In genomic region chr11:46375392-46376101, GRCh38 we compare ENCODE assay signal across 35 cellular contexts. TPM values are rescaled to one million over a fixed set of nuclear protein-coding genes. Genes with fewer than 3 reads are reported as not detected.
"Had no signal": no experiment of that assay in that cellular context is flagged by ENCODE, and none has a peak within 500 bp of the region (broad histone marks: within the 10 kb centered on the region; RNA-seq: fewer than 3 reads in every experiment).

No MANE protein-coding gene starts in this region.

- DNase-seq: activated B cell treated with CpG ODN at 0.5 μM for 24 hours; activated CD4-positive, alpha-beta memory T cell treated with anti-CD3 and anti-CD28 coated beads, Interleukin-2, amount 10 ng/mL, durations not matched to agents 7 days and 5 days; activated CD4-positive, alpha-beta T cell treated with anti-CD3 and anti-CD28 coated beads for 4 hours; activated CD4-positive, CD25-positive, alpha-beta regulatory T cell treated with anti-CD3 and anti-CD28 coated beads, Interleukin-2, amount 50 U/mL, for 72 hours; activated CD8-positive, alpha-beta memory T cell treated with anti-CD3 and anti-CD28 coated beads for 24 hours; activated CD8-positive, alpha-beta memory T cell treated with anti-CD3 and anti-CD28 coated beads, Interleukin-2, amount 10 ng/mL, durations not matched to agents 7 days and 5 days; activated CD8-positive, alpha-beta memory T cell treated with anti-CD3 and anti-CD28 coated beads, Interleukin-2, amount 50 U/mL, for 48 hours; activated effector memory CD4-positive, alpha-beta T cell treated with Interleukin-2 at 50 U/mL for 16 hours; activated naive CD4-positive, alpha-beta T cell treated with anti-CD3 and anti-CD28 coated beads, Interleukin-2, amount 10 ng/mL, durations not matched to agents 7 days and 5 days; activated naive CD8-positive, alpha-beta T cell treated with anti-CD3 and anti-CD28 coated beads, Interleukin-2, amount 50 U/mL, for 24 hours; activated T-cell treated with anti-CD3 and anti-CD28 coated beads, Interleukin-2, amount 50 U/mL, for 48 hours; body of pancreas; MM.1S; MV-4-11; NCI-H1092; NCI-H1436 treated with DMSO at 0.1 percent for 48 hours; NCI-H1694 treated with DMSO at 0.1 percent for 48 hours; NCI-H2029; NCI-H510A; NCI-H526; NCI-H748 treated with DMSO at 0.1 percent for 48 hours; NK-92 treated with Interleukin-12 subunit alpha and Interleukin-12 subunit beta, amount 100 ng/mL, for 24 hours; PC-3; Peyer's patch; RPMI8226; SIG-M5; SW 1271; T-helper 1 cell; T-helper 2 cell; T-helper 9 cell had no signal

- H3K4me2 ChIP-seq: KMS-11 had no signal

- H3K9ac ChIP-seq: KMS-11 had no signal

- H3K4me1 ChIP-seq: ascending aorta, breast epithelium had no signal

- H3K9me3 ChIP-seq: ascending aorta, body of pancreas, breast epithelium, Peyer's patch had no signal

- ATAC-seq: activated CD8-positive, alpha-beta memory T cell treated with anti-CD3 and anti-CD28 coated beads, Interleukin-2, amount 10 ng/mL, durations not matched to agents 7 days and 5 days; activated naive CD8-positive, alpha-beta T cell treated with anti-CD3 and anti-CD28 coated beads, Interleukin-2, amount 50 U/mL, for 24 hours; body of pancreas; PC-3; Right ventricle myocardium inferior had no signal

- H3K27ac ChIP-seq: ascending aorta, body of pancreas, breast epithelium, KMS-11, Peyer's patch, VCaP had no signal

- H3K4me3 ChIP-seq: ascending aorta, body of pancreas, breast epithelium, Peyer's patch had no signal

- H3K27me3 ChIP-seq: ascending aorta, body of pancreas, breast epithelium, Peyer's patch had no signal

RNA-seq across cellular contexts. Expression of gene CHRM4, which starts 16.0 kb away (rescaled TPM):
- total RNA-seq: ascending aorta, body of pancreas, PC-3, Right ventricle myocardium inferior had no signal
